ENCODE assay signal across 19 cellular contexts in the genomic region with DNA sequence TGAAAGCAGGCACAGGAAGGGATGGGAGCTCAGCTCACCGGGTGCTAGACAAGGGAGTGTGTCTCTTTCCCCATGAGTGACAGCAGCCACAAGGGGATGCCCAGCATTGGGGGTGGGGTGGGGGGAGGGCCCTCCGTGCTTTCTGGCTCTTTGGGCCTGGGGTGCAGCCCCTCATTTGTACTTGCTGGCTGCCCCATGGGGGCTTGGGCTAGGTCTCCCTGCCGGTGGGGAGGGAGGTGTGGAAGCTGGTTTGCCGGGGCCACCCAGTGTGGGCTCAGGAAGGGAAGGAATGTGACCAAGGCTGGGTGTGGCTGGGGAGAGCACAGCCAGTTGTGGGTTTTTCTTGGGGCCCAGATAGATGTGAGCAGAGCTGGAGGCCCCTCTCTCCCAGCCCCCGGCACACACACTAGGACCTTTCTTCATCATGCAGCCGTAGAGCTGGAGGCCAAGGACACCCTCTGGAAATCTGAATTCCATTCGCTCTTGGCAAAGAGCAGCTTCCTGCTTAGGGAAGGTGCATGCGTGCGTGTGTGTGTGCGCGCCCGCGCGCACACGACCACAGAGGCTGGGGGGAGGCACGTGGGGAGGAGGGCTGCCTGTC. TPM values are rescaled to one million over a fixed set of nuclear protein-coding genes. Genes with fewer than 3 reads are reported as not detected.
DNase-seq lines count a peak whose midpoint lies in the region; FAIRE-seq and TF ChIP-seq lines count a peak whose summit lies in the region.
"Had no signal": no experiment of that assay in that cellular context is flagged by ENCODE, and none has a peak within 500 bp of the region (broad histone marks: within the 10 kb centered on the region; RNA-seq: fewer than 3 reads in every experiment).

No MANE protein-coding gene starts in this region.

- H3K4me3 Mint-ChIP-seq in astrocyte (ENCODE audit: unreplicated experiment) (no peak overlapping the region), neural progenitor cell (no peak overlapping the region)
- H3K4me3 Mint-ChIP-seq: CD8-positive, alpha-beta memory T cell; effector memory CD8-positive, alpha-beta T cell had no signal

- H3K9me3 Mint-ChIP-seq in astrocyte (ENCODE audit: unreplicated experiment), result no peaks in the 10 kb centered on the region
- H3K9me3 Mint-ChIP-seq in neural progenitor cell, result no peaks in the 10 kb centered on the region
- H3K9me3 Mint-ChIP-seq: CD8-positive, alpha-beta memory T cell; effector memory CD8-positive, alpha-beta T cell had no signal

- no peaks in the 10 kb centered on the region for H3K9me3 ChIP-seq in astrocyte (ENCODE audit: insufficient read depth, low read depth, low read length)
- H3K9me3 ChIP-seq in smooth muscle cell (replicated peaks; ENCODE audit: low read depth), result no peaks in the 10 kb centered on the region
- no peaks in the 10 kb centered on the region for H3K9me3 ChIP-seq in neural progenitor cell (ENCODE audit: low read depth)
- H3K9me3 ChIP-seq: prostate gland, thoracic aorta had no signal

- H3K27ac ChIP-seq in astrocyte (ENCODE audit: low read depth, low read length) (no peak overlapping the region), smooth muscle cell (ENCODE audit: low read depth) (no peak overlapping the region), neural progenitor cell (no peak overlapping the region)
- H3K27ac ChIP-seq: prostate gland, thoracic aorta had no signal

- no peak for FAIRE-seq in astrocyte (lab: Jason Lieb, UNC)
- FAIRE-seq: HTR-8/SVneo had no signal

- H3K79me2 ChIP-seq in astrocyte (ENCODE audit: insufficient read depth, low read length) (peaks cover 42% of the 10 kb centered on the region), smooth muscle cell (ENCODE audit: low read depth) (peaks cover 83% of the 10 kb centered on the region), neural progenitor cell (ENCODE audit: low read depth) (no peaks in the 10 kb centered on the region)

- H3K27ac Mint-ChIP-seq in astrocyte (ENCODE audit: unreplicated experiment), result peak overlapping the region; percentile 69
- no peak overlapping the region for H3K27ac Mint-ChIP-seq in neural progenitor cell

- H3K4me1 ChIP-seq in astrocyte (ENCODE audit: insufficient read depth, low read length) (no peaks in the 10 kb centered on the region), smooth muscle cell (ENCODE audit: low read depth) (peaks cover 16% of the 10 kb centered on the region), neural progenitor cell (peaks cover 22% of the 10 kb centered on the region)
- H3K4me1 ChIP-seq: prostate gland had no signal

- TF ChIP-seq CTCF in astrocyte (IDR thresholded peaks at IDR 0.05; ENCODE audit: insufficient read depth, low read depth, low read length) (no peak), smooth muscle cell (IDR thresholded peaks at IDR 0.05; ENCODE audit: borderline replicate concordance, insufficient read depth, poor library complexity, severe bottlenecking) (no peak), neural progenitor cell (IDR thresholded peaks at IDR 0.05) (no peak)

- H3K36me3 Mint-ChIP-seq in astrocyte (ENCODE audit: low read depth, unreplicated experiment) (peaks cover 1% of the 10 kb centered on the region), neural progenitor cell (peaks cover 9% of the 10 kb centered on the region)
- H3K36me3 Mint-ChIP-seq: CD8-positive, alpha-beta memory T cell had no signal

- H2AFZ ChIP-seq in astrocyte (ENCODE audit: low read depth, low read length) (no peak overlapping the region), smooth muscle cell (ENCODE audit: low read depth) (no peak overlapping the region), neural progenitor cell (replicated peaks) (no peak overlapping the region)

- DNase-seq in H7, result peak; percentile 57
- DNase-seq in astrocyte (ENCODE audit: low read depth), result peak; percentile 18
- peak; percentile 65 for DNase-seq in mesenteric fat pad (ENCODE audit: low spot score)
- DNase-seq in smooth muscle cell (lab: John Stamatoyannopoulos, UW; ENCODE audit: unreplicated experiment), result no peak
- no peak for DNase-seq in EL
- no peak for DNase-seq in COLO668 (lab: John Stamatoyannopoulos, UW; ENCODE audit: unreplicated experiment)
- no peak for DNase-seq in neural progenitor cell (ENCODE audit: low spot score)
- DNase-seq: activated CD4-positive, CD25-positive, alpha-beta regulatory T cell treated with anti-CD3 and anti-CD28 coated beads, Interleukin-2, amount 50 U/mL, for 72 hours; activated effector memory CD4-positive, alpha-beta T cell treated with anti-CD3 and anti-CD28 coated beads, Interleukin-2, amount 50 U/mL, for 16 hours; CD8-positive, alpha-beta memory T cell; effector memory CD8-positive, alpha-beta T cell; NCI-H1105 treated with DMSO at 0.1 percent for 48 hours; NCI-H2081 treated with DMSO at 0.1 percent for 48 hours; NCI-H510A treated with DMSO at 0.1 percent for 48 hours; stimulated activated CD4-positive, alpha-beta T cell treated with anti-CD3 and anti-CD28 coated beads, Interleukin-12 subunit alpha, Interleukin-12 subunit beta, amount 100 ng/mL, for 4 hours; T1000 had no signal

- H3K9ac ChIP-seq in astrocyte (ENCODE audit: low read length) (no peak overlapping the region), smooth muscle cell (ENCODE audit: low read depth) (no peak overlapping the region), neural progenitor cell (no peak overlapping the region)

- H3K27me3 ChIP-seq in H7 (ENCODE audit: control insufficient read depth, insufficient read depth, low read length), result no peaks in the 10 kb centered on the region
- no peaks in the 10 kb centered on the region for H3K27me3 ChIP-seq in astrocyte (ENCODE audit: insufficient read depth, low read length)
- H3K27me3 ChIP-seq in smooth muscle cell (ENCODE audit: low read depth), result no peaks in the 10 kb centered on the region
- H3K27me3 ChIP-seq in neural progenitor cell, result no peaks in the 10 kb centered on the region

- H3K36me3 ChIP-seq in H7 (replicated peaks; ENCODE audit: control insufficient read depth, insufficient read depth, low read length), result no peaks in the 10 kb centered on the region
- no peaks in the 10 kb centered on the region for H3K36me3 ChIP-seq in astrocyte (ENCODE audit: insufficient read depth, low read length)
- no peaks in the 10 kb centered on the region for H3K36me3 ChIP-seq in smooth muscle cell (ENCODE audit: low read depth)
- no peaks in the 10 kb centered on the region for H3K36me3 ChIP-seq in neural progenitor cell
- H3K36me3 ChIP-seq: prostate gland, thoracic aorta had no signal

- 85% methylated on average over 16 of the region's 16 CpGs for WGBS in smooth muscle cell (ENCODE audit: low lambda C conversion rate)

- H3K4me2 ChIP-seq in astrocyte (ENCODE audit: low read length), result no peak overlapping the region
- peak overlapping the region; percentile 12 for H3K4me2 ChIP-seq in smooth muscle cell
- H3K4me2 ChIP-seq in neural progenitor cell, result no peak overlapping the region

- H3K27me3 Mint-ChIP-seq in astrocyte (ENCODE audit: low read depth, unreplicated experiment), result no peaks in the 10 kb centered on the region
- peaks cover 13% of the 10 kb centered on the region for H3K27me3 Mint-ChIP-seq in neural progenitor cell (ENCODE audit: insufficient read depth, low read depth)
- H3K27me3 Mint-ChIP-seq: CD8-positive, alpha-beta memory T cell; effector memory CD8-positive, alpha-beta T cell had no signal

- H3F3A ChIP-seq in smooth muscle cell (ENCODE audit: low read depth) (no peaks in the 10 kb centered on the region), neural progenitor cell (ENCODE audit: low read depth) (no peaks in the 10 kb centered on the region)

- H4K20me1 ChIP-seq in astrocyte (ENCODE audit: insufficient read depth, low read length) (peaks cover 94% of the 10 kb centered on the region), smooth muscle cell (ENCODE audit: low read depth) (peaks cover 100% of the 10 kb centered on the region), neural progenitor cell (ENCODE audit: low read depth) (peaks cover 13% of the 10 kb centered on the region)

- no peak overlapping the region for H3K4me3 ChIP-seq in H7 (ENCODE audit: insufficient read depth, low read depth, low read length)
- no peak overlapping the region for H3K4me3 ChIP-seq in astrocyte (ENCODE audit: insufficient read depth, low read depth, low read length)
- no peak overlapping the region for H3K4me3 ChIP-seq in smooth muscle cell
- H3K4me3 ChIP-seq in neural progenitor cell, result no peak overlapping the region
- H3K4me3 ChIP-seq: prostate gland, thoracic aorta had no signal

- H3K4me1 Mint-ChIP-seq in astrocyte (ENCODE audit: low read depth, unreplicated experiment), result peaks cover 14% of the 10 kb centered on the region
- H3K4me1 Mint-ChIP-seq in neural progenitor cell, result peaks cover 9% of the 10 kb centered on the region
- H3K4me1 Mint-ChIP-seq: CD8-positive, alpha-beta memory T cell had no signal

RNA-seq across cellular contexts. Expression of a gene that starts 25.8 kb away (rescaled TPM):
- 0.83 and 1.9 TPM in 2 replicates for total RNA-seq in H7 (2014; rRNA removed; shearing (Covaris generic))
- total RNA-seq in astrocyte (2.5 TPM in 2 replicates), mesenteric fat pad (3.0 TPM), smooth muscle cell (9.8 and 12.3 TPM in 2 replicates), neural progenitor cell (ENCODE audit: low replicate concordance) (2.3 TPM in 2 replicates)
- 1.6 and 4.6 TPM in 2 replicates for polyA plus RNA-seq in smooth muscle cell

Comparison
In these comparisons a context has a peak if more than half of its experiments do, and no peak if none do; other contexts are left out.
1. DNase-seq: peak in H7 (single experiment), astrocyte (single experiment) and mesenteric fat pad (single experiment); none in smooth muscle cell (single experiment), EL (single experiment), COLO668 (single experiment) and neural progenitor cell (single experiment).